Comparison of ENCODE assay signal across 19 cellular contexts in the genomic region with DNA sequence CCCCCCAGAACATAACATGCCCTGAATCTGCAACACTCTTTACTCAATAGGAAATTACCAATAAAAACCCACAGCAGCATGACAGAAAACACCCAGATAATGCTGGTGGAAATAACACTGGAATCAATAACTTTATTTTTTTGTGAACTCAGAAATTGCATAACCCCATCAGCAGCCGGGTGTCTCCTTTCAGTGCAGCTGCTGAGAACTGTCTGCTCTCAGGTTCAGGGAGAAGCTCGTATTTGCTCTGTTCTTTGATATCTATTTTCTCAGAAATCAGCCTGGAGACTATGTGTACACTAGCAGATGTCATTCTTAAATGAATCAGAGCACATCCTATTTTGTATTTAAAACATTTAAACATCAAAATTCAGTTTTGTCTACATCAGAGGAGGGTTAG.
DNase-seq lines count a peak whose midpoint lies in the region; ATAC-seq, FAIRE-seq and TF ChIP-seq lines count a peak whose summit lies in the region.
"Had no signal": no experiment of that assay in that cellular context is flagged by ENCODE, and none has a peak within 500 bp of the region (broad histone marks: within the 10 kb centered on the region; RNA-seq: fewer than 3 reads in every experiment).

No MANE protein-coding gene starts in this region.

- H2AK5ac ChIP-seq in H1 (ENCODE audit: low read depth, low read length) = no peak overlapping the region

- H3K27me3 ChIP-seq in H1 (replicated peaks in 1 of 4; ENCODE audit: control insufficient read depth in 3 of 4, extremely low read depth in 1 of 4, insufficient read depth in 3 of 4, low read length in 3 of 4) (no peaks in the 10 kb centered on the region), MG63 (no peaks in the 10 kb centered on the region)
- H3K27me3 ChIP-seq: SJCRH30 had no signal

- no peak for TF ChIP-seq RAD21 in H1 (IDR thresholded peaks at IDR 0.05 in 1 of 2, conservative IDR thresholded peaks at IDR 0.05 in 1 of 2; ENCODE audit: low read depth in 2 of 2, low read length in 2 of 2)

- no peak overlapping the region for H3K23ac ChIP-seq in H1 (ENCODE audit: insufficient read length)

- no peaks in the 10 kb centered on the region for H3K79me1 ChIP-seq in H1 (ENCODE audit: low read depth, low read length)

- CTCF ChIA-PET in H1 (lab: Charles Lee; ENCODE audit: partially characterized antibody) = no interaction called here

- no peak for TF ChIP-seq EP300 in H1 (IDR thresholded peaks at IDR 0.05; ENCODE audit: borderline replicate concordance in 1 of 2, low read depth in 2 of 2, low read length in 2 of 2)

- H3K4me2 ChIP-seq in H1 (ENCODE audit: insufficient read depth in 1 of 2, low read depth in 2 of 2, low read length in 2 of 2) = no peak overlapping the region

- FAIRE-seq in H1 (lab: Jason Lieb, UNC) = peak; percentile 48
- FAIRE-seq: GM12891 had no signal

- no peaks in the 10 kb centered on the region for H3K79me2 ChIP-seq in H1 (ENCODE audit: control insufficient read depth in 1 of 2, insufficient read depth in 2 of 2, low read length in 2 of 2)

- H3K36me3 ChIP-seq in H1 (ENCODE audit: control insufficient read depth in 2 of 4, insufficient read depth in 4 of 4, low read length in 3 of 4) (no peaks in the 10 kb centered on the region), MG63 (no peaks in the 10 kb centered on the region)
- H3K36me3 ChIP-seq: SJCRH30 had no signal

- H4K91ac ChIP-seq in H1 (replicated peaks; ENCODE audit: insufficient read length, low read length) = no peak overlapping the region

- H3K23me2 ChIP-seq in H1 (ENCODE audit: low read depth, low read length) = no peaks in the 10 kb centered on the region; the same call in 1 of the 2 replicates

- no peak for TF ChIP-seq POLR2A in H1 (IDR thresholded peaks at IDR 0.05; ENCODE audit: control extremely low read depth in 1 of 2, low read depth in 2 of 2, low read length in 2 of 2)

- no peak overlapping the region for H2BK12ac ChIP-seq in H1 (ENCODE audit: low read depth, low read length)

- H3K14ac ChIP-seq in H1 (ENCODE audit: insufficient read length) = no peak overlapping the region

- no peak overlapping the region for H3K56ac ChIP-seq in H1 (replicated peaks; ENCODE audit: insufficient read length, low read depth, low read length)

- no peak overlapping the region for H2AFZ ChIP-seq in H1 (ENCODE audit: low read length)

- no peak overlapping the region for H2BK5ac ChIP-seq in H1 (ENCODE audit: low read depth, low read length)

- WGBS in H1 (ENCODE audit: extremely low coverage in 1 of 2, insufficient coverage in 1 of 2, insufficient read length in 1 of 2, insufficient replicate concordance in 2 of 2, low coverage in 1 of 2, low lambda C conversion rate in 2 of 2, missing lambda C conversion rate in 1 of 2), 2 experiments = 93% methylated on average over 2 of the region's 2 CpGs; no CpG with 5 or more reads in 1 of the 2 experiments

- DNase-seq in DMS53 (lab: John Stamatoyannopoulos, UW) (peak; percentile 67), NCI-H1930 (lab: John Stamatoyannopoulos, UW) (peak; percentile 58 to 76), NCI-H748 (lab: John Stamatoyannopoulos, UW; ENCODE audit: unreplicated experiment) (peak; percentile 68), H1 (ENCODE audit: low read depth in 1 of 2, low spot score in 2 of 2) (no peak), MG63 (no peak), ureter (ENCODE audit: low spot score) (no peak), 8988T (no peak)
- DNase-seq: CD4-positive, alpha-beta T cell; GF-D8; GOT3; NCI-H1417; NCI-H2081; NCI-H446; NK-92 treated with Interleukin-12 subunit alpha and Interleukin-12 subunit beta, amount 100 ng/mL, for 24 hours; RPMI8226; SW 1271 had no signal

- no peak overlapping the region for H3K27ac ChIP-seq in H1 (ENCODE audit: low read depth, low read length)
- H3K27ac ChIP-seq: SJCRH30 had no signal

- no peak overlapping the region for H3K18ac ChIP-seq in H1 (ENCODE audit: extremely low read depth, low read length)

- no peak overlapping the region for H2BK15ac ChIP-seq in H1 (ENCODE audit: low read length)

- H3K4me3 ChIP-seq in H1 (ENCODE audit: extremely low read depth in 1 of 4, insufficient read depth in 2 of 4, low read depth in 3 of 4, low read length in 4 of 4) (no peak overlapping the region), MG63 (no peak overlapping the region)
- H3K4me3 ChIP-seq: SJCRH30 had no signal

- H3K4me1 ChIP-seq in H1 (replicated peaks in 1 of 4; ENCODE audit: control insufficient read depth in 3 of 4, insufficient read depth in 4 of 4, low read length in 3 of 4) = no peaks in the 10 kb centered on the region
- H3K4me1 ChIP-seq: SJCRH30 had no signal

- H2BK20ac ChIP-seq in H1 (ENCODE audit: low read length) = no peak overlapping the region

- H4K8ac ChIP-seq in H1 (ENCODE audit: extremely low read depth, insufficient read depth, low read length) = no peak overlapping the region

- no peaks in the 10 kb centered on the region for H4K20me1 ChIP-seq in H1 (replicated peaks in 1 of 2; ENCODE audit: control insufficient read depth in 1 of 2, insufficient read depth in 2 of 2, low read length in 2 of 2)

- no peak overlapping the region for H3K9ac ChIP-seq in H1 (replicated peaks in 1 of 4; ENCODE audit: extremely low read depth in 1 of 4, low read depth in 3 of 4, low read length in 3 of 4)

- no peak overlapping the region for H2BK120ac ChIP-seq in H1 (replicated peaks; ENCODE audit: low read depth, low read length)

- H3K4ac ChIP-seq in H1 (replicated peaks; ENCODE audit: insufficient read length, low read depth, low read length) = no peak overlapping the region

- no peaks in the 10 kb centered on the region for H3K9me3 ChIP-seq in H1 (ENCODE audit: insufficient read depth in 2 of 2, low read depth in 1 of 2, low read length in 1 of 2)
- no peaks in the 10 kb centered on the region for H3K9me3 ChIP-seq in MG63
- H3K9me3 ChIP-seq: SJCRH30 had no signal

- POLR2A ChIA-PET in H1 (lab: Charles Lee; ENCODE audit: partially characterized antibody) = no interaction called here

- H4K5ac ChIP-seq in H1 (ENCODE audit: insufficient read length, low read depth, low read length) = no peak overlapping the region

- no peak for TF ChIP-seq CTCF in H1 (IDR thresholded peaks at IDR 0.05; ENCODE audit: control extremely low read depth in 1 of 3, insufficient read depth in 1 of 3, low read depth in 1 of 3, low read length in 3 of 3)

- ATAC-seq in HG03025 (IDR thresholded peaks at IDR 0.05; ENCODE audit: low FRiP score, unreplicated experiment) = no peak

TF ChIP-seq in H1, 55 proteins besides CTCF, POLR2A, EP300 and RAD21:
- TF ChIP-seq HDAC6 (IDR thresholded peaks at IDR 0.05; ENCODE audit: low read depth, low read length) (no peak), FOSL1 (IDR thresholded peaks at IDR 0.05; ENCODE audit: insufficient read depth, low read depth, low read length) (no peak), RXRA (IDR thresholded peaks at IDR 0.05; ENCODE audit: insufficient read depth, low read depth, low read length) (no peak), CTBP2 (IDR thresholded peaks at IDR 0.05; ENCODE audit: borderline replicate concordance, insufficient read depth, insufficient read length, low read length) (no peak), SP2 (IDR thresholded peaks at IDR 0.05; ENCODE audit: low read length) (no peak)

Comparison
In these comparisons a context has a peak if more than half of its experiments do, and no peak if none do; other contexts are left out.
1. DNase-seq: peak in DMS53 (single experiment), NCI-H1930 (2 of 2) and NCI-H748 (single experiment); none in H1 (0 of 2), MG63 (single experiment), ureter (single experiment) and 8988T (single experiment).